22 cellular contexts compared by ENCODE assay signal in the genomic region with DNA sequence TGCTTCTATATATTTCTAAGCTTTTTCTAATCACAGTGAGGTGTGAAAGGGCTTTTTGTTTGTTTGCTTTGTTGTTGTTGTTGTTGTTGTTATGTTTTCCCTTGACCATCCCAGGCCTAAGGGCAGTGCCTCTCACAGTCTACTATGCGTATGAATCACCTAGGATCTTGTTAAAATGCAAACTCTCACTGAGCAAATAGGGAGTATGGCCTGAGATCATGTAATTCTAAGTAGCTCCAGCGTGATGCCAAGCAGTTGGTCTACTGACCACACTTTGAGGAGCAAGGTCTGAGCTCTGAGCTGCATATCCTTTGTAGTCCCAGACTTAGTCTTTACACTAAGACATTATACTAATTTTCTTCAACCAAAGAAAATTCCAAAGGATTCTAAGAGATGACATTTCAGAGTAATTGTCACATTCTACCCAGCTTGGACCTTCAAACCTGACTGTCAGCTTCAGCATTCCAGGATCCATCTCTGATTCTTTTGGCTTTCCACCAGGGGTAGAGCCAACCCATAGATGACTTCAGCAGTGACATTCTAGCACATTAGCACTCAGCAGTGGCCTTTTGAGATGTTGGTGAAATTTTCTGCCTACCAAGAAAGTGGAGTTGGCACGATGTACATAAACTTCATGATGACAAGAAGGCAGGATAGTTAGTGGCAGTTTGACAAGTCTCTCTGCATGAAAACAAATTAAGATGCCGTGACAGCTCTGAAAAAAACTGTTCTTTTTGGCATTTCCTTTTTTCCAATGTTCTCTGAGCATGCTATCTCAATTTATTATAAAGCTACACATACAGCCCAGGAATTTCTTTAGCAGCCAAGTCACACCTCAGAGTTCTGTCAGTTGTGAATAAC.
A peak's percentile ranks its signal among the peaks of the same experiment; 100 is the strongest.
DNase-seq lines count a peak whose midpoint lies in the region; ATAC-seq lines count a peak whose summit lies in the region.
"Had no signal": no experiment of that assay in that cellular context is flagged by ENCODE, and none has a peak within 500 bp of the region (broad histone marks: within the 10 kb centered on the region; RNA-seq: fewer than 3 reads in every experiment).

No MANE protein-coding gene starts in this region.

- H3K18ac ChIP-seq in mesendoderm (ENCODE audit: low read length): no peak overlapping the region

- no peaks in the 10 kb centered on the region for H3K79me2 ChIP-seq in mesendoderm (ENCODE audit: control insufficient read depth, insufficient read depth, low read length)

- peak; percentile 11 for DNase-seq in NCI-H226
- DNase-seq in astrocyte of the hippocampus (ENCODE audit: low read depth, low spot score): peak; percentile 70
- DNase-seq in mesendoderm: peak; percentile 48
- DNase-seq in NOMO-1 treated with DMSO at 0.1 percent for 48 hours (lab: John Stamatoyannopoulos, UW; ENCODE audit: unreplicated experiment): no peak
- no peak for DNase-seq in AG20443 (ENCODE audit: low spot score)
- DNase-seq: CD4-positive, alpha-beta T cell; COR-L47; DMS 273 treated with DMSO at 0.1 percent for 48 hours; DND-41; GM23248; HCEC 1CT; Karpas-422; NCI-H1417; NCI-H1694 treated with DMSO at 0.1 percent for 48 hours; NCI-H2081 treated with DMSO at 0.1 percent for 48 hours; NCI-H2171 treated with DMSO at 0.1 percent for 48 hours; NCI-H510A; NCI-H748 treated with DMSO at 0.1 percent for 48 hours had no signal

- no peak overlapping the region for H3K4me2 ChIP-seq in mesendoderm (ENCODE audit: low read length)
- H3K4me2 ChIP-seq: BLaER1 had no signal

- no peaks in the 10 kb centered on the region for H3K36me3 ChIP-seq in mesendoderm (ENCODE audit: control insufficient read depth, insufficient read depth, low read length)
- H3K36me3 ChIP-seq: BLaER1, SJSA1 had no signal

- ATAC-seq in GM19463 (IDR thresholded peaks at IDR 0.05; ENCODE audit: unreplicated experiment) (no peak), HG03442 (IDR thresholded peaks at IDR 0.05; ENCODE audit: unreplicated experiment) (no peak)

- H3K4ac ChIP-seq in mesendoderm (ENCODE audit: low read depth, low read length): peak overlapping the region; percentile 4

- no peak overlapping the region for H2BK5ac ChIP-seq in mesendoderm (ENCODE audit: low read length)

- H3K27ac ChIP-seq in mesendoderm (ENCODE audit: low read depth, low read length): no peak overlapping the region
- H3K27ac ChIP-seq: BLaER1, GM23248, SJSA1 had no signal

- no peaks in the 10 kb centered on the region for H3K27me3 ChIP-seq in mesendoderm (ENCODE audit: insufficient read depth, low read length, poor library complexity)
- H3K27me3 ChIP-seq: BLaER1, SJSA1 had no signal

- H3K9ac ChIP-seq in mesendoderm (ENCODE audit: low read length): no peak overlapping the region
- H3K9ac ChIP-seq: BLaER1, GM23248 had no signal

- no peaks in the 10 kb centered on the region for H3K79me1 ChIP-seq in mesendoderm (ENCODE audit: low read length)

- H2BK15ac ChIP-seq in mesendoderm (replicated peaks; ENCODE audit: low read depth): no peak overlapping the region

- H4K5ac ChIP-seq in mesendoderm (ENCODE audit: low read length): no peak overlapping the region

- no CpG with 5 or more reads among the region's 4 CpGs for WGBS in mesendoderm (ENCODE audit: extremely low coverage, insufficient coverage, low lambda C conversion rate)

- H2BK120ac ChIP-seq in mesendoderm (ENCODE audit: low read depth, low read length): no peak overlapping the region

- H3K23ac ChIP-seq in mesendoderm (ENCODE audit: low read length): no peak overlapping the region

- H2AK5ac ChIP-seq in mesendoderm (ENCODE audit: low read length): no peak overlapping the region

- peaks cover 2% of the 10 kb centered on the region for H3K4me1 ChIP-seq in mesendoderm (ENCODE audit: control insufficient read depth, low read depth, low read length)
- H3K4me1 ChIP-seq: BLaER1, SJSA1 had no signal

- no peak overlapping the region for H4K8ac ChIP-seq in mesendoderm (ENCODE audit: low read depth, low read length)

- no peak overlapping the region for H3K4me3 ChIP-seq in mesendoderm (ENCODE audit: low read length)
- H3K4me3 ChIP-seq: BLaER1, GM23248, SJSA1 had no signal

- no peak overlapping the region for H3K56ac ChIP-seq in mesendoderm (ENCODE audit: low read length)

Comparison
In these comparisons a context has a peak if more than half of its experiments do, and no peak if none do; other contexts are left out.
1. DNase-seq: peak in NCI-H226 (single experiment), astrocyte of the hippocampus (single experiment) and mesendoderm (single experiment); none in NOMO-1 treated with DMSO at 0.1 percent for 48 hours (single experiment) and AG20443 (single experiment).